1 cellular context compared by ENCODE assay signal in genomic region chr2:181848356-181848876, GRCh38.
TF ChIP-seq lines count a peak whose summit lies in the region.

No MANE protein-coding gene starts in this region.

TF ChIP-seq in HCT116, 20 proteins besides CTCF, POLR2A, EP300 and RAD21 (continued from another document):
- TF ChIP-seq YY1 (IDR thresholded peaks at IDR 0.05; ENCODE audit: extremely low read depth, insufficient replicate concordance, low read depth, low read length): no peak
- TF ChIP-seq EZH2phosphoT487 (IDR thresholded peaks at IDR 0.05; ENCODE audit: borderline replicate concordance): no peak
- TF ChIP-seq EGR1 (IDR thresholded peaks at IDR 0.05; ENCODE audit: low read depth): no peak
- TF ChIP-seq SIN3A (IDR thresholded peaks at IDR 0.05; ENCODE audit: low read depth): no peak
- TF ChIP-seq ZFX (IDR thresholded peaks at IDR 0.05): no peak
- TF ChIP-seq REST (IDR thresholded peaks at IDR 0.05; ENCODE audit: low read depth): no peak
- TF ChIP-seq ATF3 (IDR thresholded peaks at IDR 0.05): no peak
- no peak for TF ChIP-seq EZH2 (IDR thresholded peaks at IDR 0.05)
- TF ChIP-seq MAX (IDR thresholded peaks at IDR 0.05): no peak
- TF ChIP-seq CBX3 (IDR thresholded peaks at IDR 0.05; ENCODE audit: low read depth): no peak
- TF ChIP-seq JUND (IDR thresholded peaks at IDR 0.05): no peak
